In the genomic region with DNA sequence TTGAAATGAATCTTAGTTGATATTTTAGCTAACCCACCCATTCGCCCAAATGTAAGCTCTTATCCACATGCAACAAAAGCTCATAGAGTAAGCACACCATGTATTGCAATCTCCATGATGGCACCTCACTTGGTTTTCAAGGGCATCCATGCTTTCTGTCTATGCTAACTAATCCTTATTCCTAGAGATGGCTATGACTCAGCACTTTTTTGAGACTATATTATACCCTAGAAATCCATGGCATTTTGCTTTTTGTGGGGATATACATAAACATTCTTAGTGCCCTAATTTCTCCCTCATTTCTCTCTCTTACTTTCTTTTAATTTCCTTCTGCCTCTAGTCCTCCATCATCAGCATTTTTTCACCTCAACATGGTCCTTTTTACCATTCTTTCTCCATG, we compare ENCODE assay signal across 16 cellular contexts.
"Had no signal": no experiment of that assay in that cellular context is flagged by ENCODE, and none has a peak within 500 bp of the region (broad histone marks: within the 10 kb centered on the region; RNA-seq: fewer than 3 reads in every experiment).

No MANE protein-coding gene starts in this region.

- H3K9me3 ChIP-seq: stomach, upper lobe of right lung had no signal

- H3K4me1 ChIP-seq: upper lobe of right lung had no signal

- FAIRE-seq: kidney had no signal

- DNase-seq: activated CD4-positive, alpha-beta T cell treated with anti-CD3 and anti-CD28 coated beads, Interleukin-2, amount 10 ng/mL, durations not matched to agents 7 days and 5 days; activated CD8-positive, alpha-beta memory T cell treated with anti-CD3 and anti-CD28 coated beads, Interleukin-2, amount 50 U/mL, for 4 hours; activated naive CD4-positive, alpha-beta T cell treated with anti-CD3 and anti-CD28 coated beads, Interleukin-2, amount 10 ng/mL, durations not matched to agents 7 days and 5 days; activated naive CD8-positive, alpha-beta T cell treated with anti-CD3 and anti-CD28 coated beads, Interleukin-2, amount 50 U/mL, for 24 hours; activated T-cell treated with anti-CD3 and anti-CD28 coated beads, Interleukin-2, amount 50 U/mL, for 4 hours; foreskin melanocyte; hypothalamus; kidney; occipital lobe; stimulated activated CD4-positive, alpha-beta T cell treated with anti-CD3 and anti-CD28 coated beads, Interleukin-4, amount 100 ng/mL, for 1 hour; stomach; upper lobe of right lung had no signal

- H3K27me3 ChIP-seq: cardiac muscle cell, stomach, upper lobe of right lung had no signal

- H3K36me3 ChIP-seq: cardiac muscle cell, stomach, upper lobe of right lung had no signal

- H3K27ac ChIP-seq: cardiac muscle cell, skin epidermis, stomach, upper lobe of right lung had no signal

- ATAC-seq: activated CD4-positive, CD25-positive, alpha-beta regulatory T cell treated with anti-CD3 and anti-CD28 coated beads, Interleukin-2, amount 50 U/mL, for 24 hours; activated naive CD8-positive, alpha-beta T cell treated with anti-CD3 and anti-CD28 coated beads, Interleukin-2, amount 50 U/mL, for 24 hours; activated T-cell treated with anti-CD3 and anti-CD28 coated beads, Interleukin-2, amount 50 U/mL, for 4 hours; left lobe of liver; upper lobe of right lung had no signal

- H3K4me3 ChIP-seq: cardiac muscle cell, skin epidermis, stomach, upper lobe of right lung had no signal
